ENCODE assay signal across 1 cellular context in genomic region chr15:74610302-74610951, GRCh38.
TF ChIP-seq lines count a peak whose summit lies in the region.

No MANE protein-coding gene starts in this region.

TF ChIP-seq in K562, 482 proteins besides CTCF, POLR2A, EP300 and RAD21 (continued from another document and continues in another):
- TF ChIP-seq, protein P1, sequence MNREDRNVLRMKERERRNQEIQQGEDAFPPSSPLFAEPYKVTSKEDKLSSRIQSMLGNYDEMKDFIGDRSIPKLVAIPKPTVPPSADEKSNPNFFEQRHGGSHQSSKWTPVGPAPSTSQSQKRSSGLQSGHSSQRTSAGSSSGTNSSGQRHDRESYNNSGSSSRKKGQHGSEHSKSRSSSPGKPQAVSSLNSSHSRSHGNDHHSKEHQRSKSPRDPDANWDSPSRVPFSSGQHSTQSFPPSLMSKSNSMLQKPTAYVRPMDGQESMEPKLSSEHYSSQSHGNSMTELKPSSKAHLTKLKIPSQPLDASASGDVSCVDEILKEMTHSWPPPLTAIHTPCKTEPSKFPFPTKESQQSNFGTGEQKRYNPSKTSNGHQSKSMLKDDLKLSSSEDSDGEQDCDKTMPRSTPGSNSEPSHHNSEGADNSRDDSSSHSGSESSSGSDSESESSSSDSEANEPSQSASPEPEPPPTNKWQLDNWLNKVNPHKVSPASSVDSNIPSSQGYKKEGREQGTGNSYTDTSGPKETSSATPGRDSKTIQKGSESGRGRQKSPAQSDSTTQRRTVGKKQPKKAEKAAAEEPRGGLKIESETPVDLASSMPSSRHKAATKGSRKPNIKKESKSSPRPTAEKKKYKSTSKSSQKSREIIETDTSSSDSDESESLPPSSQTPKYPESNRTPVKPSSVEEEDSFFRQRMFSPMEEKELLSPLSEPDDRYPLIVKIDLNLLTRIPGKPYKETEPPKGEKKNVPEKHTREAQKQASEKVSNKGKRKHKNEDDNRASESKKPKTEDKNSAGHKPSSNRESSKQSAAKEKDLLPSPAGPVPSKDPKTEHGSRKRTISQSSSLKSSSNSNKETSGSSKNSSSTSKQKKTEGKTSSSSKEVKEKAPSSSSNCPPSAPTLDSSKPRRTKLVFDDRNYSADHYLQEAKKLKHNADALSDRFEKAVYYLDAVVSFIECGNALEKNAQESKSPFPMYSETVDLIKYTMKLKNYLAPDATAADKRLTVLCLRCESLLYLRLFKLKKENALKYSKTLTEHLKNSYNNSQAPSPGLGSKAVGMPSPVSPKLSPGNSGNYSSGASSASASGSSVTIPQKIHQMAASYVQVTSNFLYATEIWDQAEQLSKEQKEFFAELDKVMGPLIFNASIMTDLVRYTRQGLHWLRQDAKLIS (CRISPR knock-in tag; IDR thresholded peaks at IDR 0.05) = peak; percentile 60; the same call in 1 of the 2 replicates
- TF ChIP-seq SMAD3 (CRISPR knock-in tag; conservative IDR thresholded peaks at IDR 0.05) (0 out of 2 replicates have a peak, but pooled peaks have one; percentile 63), ZNF766 (CRISPR knock-in tag; conservative IDR thresholded peaks at IDR 0.05) (peak; percentile 91), EZH2 (IDR thresholded peaks at IDR 0.05; ENCODE audit: borderline replicate concordance, low read depth, low read length) (no peak), LARP7 (IDR thresholded peaks at IDR 0.05) (no peak), ARHGAP35 (IDR thresholded peaks at IDR 0.05; ENCODE audit: partially characterized antibody) (no peak), KLF13 (tag; IDR thresholded peaks at IDR 0.05; ENCODE audit: borderline replicate concordance, low read depth) (no peak; the same call in 1 of the 2 replicates), RREB1 (CRISPR knock-in tag; IDR thresholded peaks at IDR 0.05) (no peak), POLR2H (tag; IDR thresholded peaks at IDR 0.05; ENCODE audit: low read depth) (no peak), POLR2B (IDR thresholded peaks at IDR 0.05; ENCODE audit: low read depth, partially characterized antibody) (no peak), CBFA2T2 (conservative IDR thresholded peaks at IDR 0.05) (peak; percentile 100), SNRNP70 (optimal IDR thresholded peaks at IDR 0.05; ENCODE audit: low read depth, low read length) (no peak), EWSR1 (IDR thresholded peaks at IDR 0.05; ENCODE audit: borderline replicate concordance, low read depth, partially characterized antibody) (no peak), BMI1 (IDR thresholded peaks at IDR 0.05; ENCODE audit: low read length) (no peak), ZKSCAN8 (CRISPR knock-in tag; IDR thresholded peaks at IDR 0.05) (peak; percentile 88), RNF2 (IDR thresholded peaks at IDR 0.05) (no peak; the same call in 1 of the 2 replicates), ZNF695 (CRISPR knock-in tag; IDR thresholded peaks at IDR 0.05) (no peak), ZNF134 (CRISPR knock-in tag; conservative IDR thresholded peaks at IDR 0.05) (peak; percentile 53; the same call in 1 of the 2 replicates), GABPA (tag; conservative IDR thresholded peaks at IDR 0.05; ENCODE audit: low read depth) (peak; percentile 38; the same call in 1 of the 2 replicates), TCF3 (CRISPR knock-in tag; IDR thresholded peaks at IDR 0.05) (peak; percentile 99), ZNF644 (tag; IDR thresholded peaks at IDR 0.05; ENCODE audit: low read depth) (0 out of 2 replicates have a peak, but pooled peaks have one; percentile 59)
- TF ChIP-seq, protein P2, sequence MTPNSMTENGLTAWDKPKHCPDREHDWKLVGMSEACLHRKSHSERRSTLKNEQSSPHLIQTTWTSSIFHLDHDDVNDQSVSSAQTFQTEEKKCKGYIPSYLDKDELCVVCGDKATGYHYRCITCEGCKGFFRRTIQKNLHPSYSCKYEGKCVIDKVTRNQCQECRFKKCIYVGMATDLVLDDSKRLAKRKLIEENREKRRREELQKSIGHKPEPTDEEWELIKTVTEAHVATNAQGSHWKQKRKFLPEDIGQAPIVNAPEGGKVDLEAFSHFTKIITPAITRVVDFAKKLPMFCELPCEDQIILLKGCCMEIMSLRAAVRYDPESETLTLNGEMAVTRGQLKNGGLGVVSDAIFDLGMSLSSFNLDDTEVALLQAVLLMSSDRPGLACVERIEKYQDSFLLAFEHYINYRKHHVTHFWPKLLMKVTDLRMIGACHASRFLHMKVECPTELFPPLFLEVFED (CRISPR knock-in tag; conservative IDR thresholded peaks at IDR 0.05) = no peak
- TF ChIP-seq, protein P3, sequence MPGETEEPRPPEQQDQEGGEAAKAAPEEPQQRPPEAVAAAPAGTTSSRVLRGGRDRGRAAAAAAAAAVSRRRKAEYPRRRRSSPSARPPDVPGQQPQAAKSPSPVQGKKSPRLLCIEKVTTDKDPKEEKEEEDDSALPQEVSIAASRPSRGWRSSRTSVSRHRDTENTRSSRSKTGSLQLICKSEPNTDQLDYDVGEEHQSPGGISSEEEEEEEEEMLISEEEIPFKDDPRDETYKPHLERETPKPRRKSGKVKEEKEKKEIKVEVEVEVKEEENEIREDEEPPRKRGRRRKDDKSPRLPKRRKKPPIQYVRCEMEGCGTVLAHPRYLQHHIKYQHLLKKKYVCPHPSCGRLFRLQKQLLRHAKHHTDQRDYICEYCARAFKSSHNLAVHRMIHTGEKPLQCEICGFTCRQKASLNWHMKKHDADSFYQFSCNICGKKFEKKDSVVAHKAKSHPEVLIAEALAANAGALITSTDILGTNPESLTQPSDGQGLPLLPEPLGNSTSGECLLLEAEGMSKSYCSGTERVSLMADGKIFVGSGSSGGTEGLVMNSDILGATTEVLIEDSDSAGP (CRISPR knock-in tag; IDR thresholded peaks at IDR 0.05) = no peak
- TF ChIP-seq, protein P4, sequence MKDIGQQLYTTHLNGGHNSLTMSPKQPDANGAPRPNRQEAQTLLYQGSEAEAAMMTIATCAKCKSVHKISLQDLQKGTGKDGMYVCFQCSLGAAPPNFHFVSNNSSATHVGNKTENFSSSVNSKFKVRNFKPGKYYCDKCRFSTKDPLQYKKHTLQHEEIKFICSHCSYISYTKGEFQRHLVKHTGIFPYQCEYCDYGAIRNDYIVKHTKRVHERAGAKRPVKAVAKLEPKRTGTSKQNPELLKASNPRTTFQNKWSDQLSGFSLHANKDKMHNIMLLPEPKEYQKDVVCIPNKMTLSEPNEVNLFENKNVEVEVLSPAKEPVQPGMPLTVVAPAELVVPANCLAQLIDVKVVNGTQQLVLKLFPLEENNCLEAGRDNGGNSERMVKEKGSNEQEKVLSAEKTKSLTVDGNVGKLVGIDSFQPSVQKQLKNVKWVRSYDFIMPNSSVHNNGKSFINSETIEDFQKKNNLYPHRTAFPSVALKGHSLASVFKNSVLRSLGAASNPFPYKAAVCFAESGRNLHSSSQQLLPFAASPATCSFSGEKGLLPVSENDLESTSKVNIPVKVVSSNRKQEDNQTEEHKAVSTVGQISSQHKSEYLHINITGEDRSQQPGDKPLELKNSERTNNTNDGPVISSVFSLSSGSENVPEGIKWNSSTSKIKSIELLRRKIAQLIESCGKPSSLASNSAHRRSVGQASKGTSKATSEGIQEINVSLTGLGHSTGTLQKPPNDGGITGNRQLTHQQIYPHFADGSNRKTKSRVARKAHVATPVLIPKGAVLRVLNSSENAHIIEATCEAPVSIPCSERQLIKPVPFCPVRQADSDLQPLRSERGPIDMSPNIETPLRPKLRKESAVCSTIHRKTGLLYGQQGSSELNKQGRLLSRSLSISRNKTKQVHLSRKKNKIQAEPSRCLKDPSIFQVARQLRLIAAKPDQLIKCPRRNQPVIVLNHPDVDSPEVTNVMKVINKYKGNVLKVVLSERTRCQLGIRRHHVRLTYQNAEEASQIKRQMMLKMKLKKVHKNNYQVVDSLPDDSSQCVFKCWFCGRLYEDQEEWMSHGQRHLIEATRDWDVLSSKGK (CRISPR knock-in tag; IDR thresholded peaks at IDR 0.05) = no peak
- TF ChIP-seq, protein P5, sequence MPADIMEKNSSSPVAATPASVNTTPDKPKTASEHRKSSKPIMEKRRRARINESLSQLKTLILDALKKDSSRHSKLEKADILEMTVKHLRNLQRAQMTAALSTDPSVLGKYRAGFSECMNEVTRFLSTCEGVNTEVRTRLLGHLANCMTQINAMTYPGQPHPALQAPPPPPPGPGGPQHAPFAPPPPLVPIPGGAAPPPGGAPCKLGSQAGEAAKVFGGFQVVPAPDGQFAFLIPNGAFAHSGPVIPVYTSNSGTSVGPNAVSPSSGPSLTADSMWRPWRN (IDR thresholded peaks at IDR 0.05; ENCODE audit: low read depth) = peak; percentile 87
- TF ChIP-seq, protein P6, sequence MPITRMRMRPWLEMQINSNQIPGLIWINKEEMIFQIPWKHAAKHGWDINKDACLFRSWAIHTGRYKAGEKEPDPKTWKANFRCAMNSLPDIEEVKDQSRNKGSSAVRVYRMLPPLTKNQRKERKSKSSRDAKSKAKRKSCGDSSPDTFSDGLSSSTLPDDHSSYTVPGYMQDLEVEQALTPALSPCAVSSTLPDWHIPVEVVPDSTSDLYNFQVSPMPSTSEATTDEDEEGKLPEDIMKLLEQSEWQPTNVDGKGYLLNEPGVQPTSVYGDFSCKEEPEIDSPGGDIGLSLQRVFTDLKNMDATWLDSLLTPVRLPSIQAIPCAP (CRISPR knock-in tag; IDR thresholded peaks at IDR 0.05; ENCODE audit: borderline replicate concordance) = no peak
- TF ChIP-seq, protein P7, sequence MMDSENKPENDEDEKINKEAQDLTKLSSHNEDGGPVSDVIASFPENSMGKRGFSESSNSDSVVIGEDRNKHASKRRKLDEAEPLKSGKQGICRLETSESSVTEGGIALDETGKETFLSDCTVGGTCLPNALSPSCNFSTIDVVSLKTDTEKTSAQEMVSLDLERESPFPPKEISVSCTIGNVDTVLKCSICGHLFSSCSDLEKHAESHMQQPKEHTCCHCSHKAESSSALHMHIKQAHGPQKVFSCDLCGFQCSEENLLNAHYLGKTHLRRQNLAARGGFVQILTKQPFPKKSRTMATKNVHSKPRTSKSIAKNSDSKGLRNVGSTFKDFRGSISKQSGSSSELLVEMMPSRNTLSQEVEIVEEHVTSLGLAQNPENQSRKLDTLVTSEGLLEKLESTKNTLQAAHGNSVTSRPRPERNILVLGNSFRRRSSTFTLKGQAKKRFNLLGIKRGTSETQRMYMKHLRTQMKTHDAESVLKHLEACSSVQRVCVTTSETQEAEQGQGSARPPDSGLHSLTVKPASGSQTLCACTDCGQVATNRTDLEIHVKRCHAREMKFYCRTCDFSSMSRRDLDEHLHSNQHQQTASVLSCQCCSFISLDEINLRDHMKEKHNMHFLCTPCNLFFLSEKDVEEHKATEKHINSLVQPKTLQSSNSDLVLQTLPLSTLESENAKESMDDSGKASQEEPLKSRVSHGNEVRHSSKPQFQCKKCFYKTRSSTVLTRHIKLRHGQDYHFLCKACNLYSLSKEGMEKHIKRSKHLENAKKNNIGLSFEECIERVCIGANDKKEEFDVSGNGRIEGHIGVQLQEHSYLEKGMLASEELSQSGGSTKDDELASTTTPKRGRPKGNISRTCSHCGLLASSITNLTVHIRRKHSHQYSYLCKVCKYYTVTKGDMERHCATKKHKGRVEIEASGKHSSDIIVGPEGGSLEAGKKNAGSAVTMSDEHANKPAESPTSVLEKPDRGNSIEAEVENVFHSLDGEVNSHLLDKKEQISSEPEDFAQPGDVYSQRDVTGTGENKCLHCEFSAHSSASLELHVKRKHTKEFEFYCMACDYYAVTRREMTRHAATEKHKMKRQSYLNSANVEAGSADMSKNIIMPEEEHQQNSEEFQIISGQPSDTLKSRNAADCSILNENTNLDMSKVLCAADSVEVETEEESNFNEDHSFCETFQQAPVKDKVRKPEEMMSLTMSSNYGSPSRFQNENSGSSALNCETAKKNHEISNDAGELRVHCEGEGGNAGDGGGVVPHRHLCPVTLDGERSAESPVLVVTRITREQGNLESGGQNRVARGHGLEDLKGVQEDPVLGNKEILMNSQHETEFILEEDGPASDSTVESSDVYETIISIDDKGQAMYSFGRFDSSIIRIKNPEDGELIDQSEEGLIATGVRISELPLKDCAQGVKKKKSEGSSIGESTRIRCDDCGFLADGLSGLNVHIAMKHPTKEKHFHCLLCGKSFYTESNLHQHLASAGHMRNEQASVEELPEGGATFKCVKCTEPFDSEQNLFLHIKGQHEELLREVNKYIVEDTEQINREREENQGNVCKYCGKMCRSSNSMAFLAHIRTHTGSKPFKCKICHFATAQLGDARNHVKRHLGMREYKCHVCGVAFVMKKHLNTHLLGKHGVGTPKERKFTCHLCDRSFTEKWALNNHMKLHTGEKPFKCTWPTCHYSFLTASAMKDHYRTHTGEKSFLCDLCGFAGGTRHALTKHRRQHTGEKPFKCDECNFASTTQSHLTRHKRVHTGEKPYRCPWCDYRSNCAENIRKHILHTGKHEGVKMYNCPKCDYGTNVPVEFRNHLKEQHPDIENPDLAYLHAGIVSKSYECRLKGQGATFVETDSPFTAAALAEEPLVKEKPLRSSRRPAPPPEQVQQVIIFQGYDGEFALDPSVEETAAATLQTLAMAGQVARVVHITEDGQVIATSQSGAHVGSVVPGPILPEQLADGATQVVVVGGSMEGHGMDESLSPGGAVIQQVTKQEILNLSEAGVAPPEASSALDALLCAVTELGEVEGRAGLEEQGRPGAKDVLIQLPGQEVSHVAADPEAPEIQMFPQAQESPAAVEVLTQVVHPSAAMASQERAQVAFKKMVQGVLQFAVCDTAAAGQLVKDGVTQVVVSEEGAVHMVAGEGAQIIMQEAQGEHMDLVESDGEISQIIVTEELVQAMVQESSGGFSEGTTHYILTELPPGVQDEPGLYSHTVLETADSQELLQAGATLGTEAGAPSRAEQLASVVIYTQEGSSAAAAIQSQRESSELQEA (IDR thresholded peaks at IDR 0.05; ENCODE audit: low read depth) = no peak
